ENCODE assay signal across 10 cellular contexts in the genomic region with DNA sequence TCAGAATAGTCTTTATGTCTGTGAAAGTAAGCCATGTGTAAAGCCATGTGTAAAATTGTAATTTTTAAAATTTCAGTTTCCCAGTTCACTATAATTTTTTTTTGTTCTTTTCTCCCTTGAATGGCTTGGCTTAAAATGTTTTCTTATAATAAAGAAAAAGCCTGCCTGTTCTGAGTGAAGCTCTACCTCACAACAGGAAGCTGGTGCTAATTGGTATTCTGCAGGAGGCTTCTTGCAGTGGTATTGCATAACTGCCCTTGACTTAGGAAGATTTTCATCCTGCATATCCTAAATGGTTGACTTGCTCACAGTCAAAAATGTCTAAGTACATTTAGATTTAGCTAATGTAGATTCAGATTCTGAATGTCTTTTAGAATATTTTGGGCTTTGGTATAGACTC. TPM values are rescaled to one million over a fixed set of nuclear protein-coding genes. Genes with fewer than 3 reads are reported as not detected.
A peak's percentile ranks its signal among the peaks of the same experiment; 100 is the strongest.
DNase-seq lines count a peak whose midpoint lies in the region; ATAC-seq and TF ChIP-seq lines count a peak whose summit lies in the region.
"Had no signal": no experiment of that assay in that cellular context is flagged by ENCODE, and none has a peak within 500 bp of the region (broad histone marks: within the 10 kb centered on the region; RNA-seq: fewer than 3 reads in every experiment).

No MANE protein-coding gene starts in this region.

- no peak overlapping the region for H3K14ac ChIP-seq in IMR-90 (replicated peaks; ENCODE audit: low read depth, low read length)

- H2BK120ac ChIP-seq in IMR-90 (ENCODE audit: low read depth, low read length) = no peak overlapping the region

- no peak overlapping the region for H4K5ac ChIP-seq in IMR-90 (ENCODE audit: low read depth, low read length)

- no peak overlapping the region for H2BK20ac ChIP-seq in IMR-90 (ENCODE audit: low read depth, low read length)

- H4K20me1 ChIP-seq in IMR-90 (ENCODE audit: insufficient read depth, low read length) = peaks cover 62% of the 10 kb centered on the region
- H4K20me1 ChIP-seq in PC-3 (ENCODE audit: low read length) = peaks cover 23% of the 10 kb centered on the region

- no peak overlapping the region for H3K56ac ChIP-seq in IMR-90 (ENCODE audit: extremely low read depth, insufficient read depth, low read length)

- no peak overlapping the region for H3K9ac ChIP-seq in IMR-90 (ENCODE audit: low read depth, low read length)
- no peak overlapping the region for H3K9ac ChIP-seq in PC-3 (ENCODE audit: low read length)

- BruUV-seq in IMR-90 (replicated peaks; lab: Mats Ljungman, UMichigan) = no TSS peak
- BruUV-seq in PC-3 (replicated peaks; lab: Mats Ljungman, UMichigan) = no TSS peak

- no peaks in the 10 kb centered on the region for H3K9me2 ChIP-seq in PC-3 (replicated peaks; ENCODE audit: low read length)

- peaks cover 4% of the 10 kb centered on the region for H3K9me1 ChIP-seq in IMR-90 (ENCODE audit: insufficient read depth, low read length)

- peaks cover 55 to 67% of the 10 kb centered on the region in 2 experiments for H3K79me1 ChIP-seq in IMR-90 (ENCODE audit: low read depth in 1 of 2, low read length in 2 of 2)

- TF ChIP-seq RAD21 in IMR-90 (IDR thresholded peaks at IDR 0.05; ENCODE audit: low read length) = no peak

- H3K18ac ChIP-seq in IMR-90 (ENCODE audit: low read depth, low read length) = no peak overlapping the region

- H2AFZ ChIP-seq in IMR-90 (replicated peaks; ENCODE audit: low read length, poor library complexity) (no peak overlapping the region), PC-3 (ENCODE audit: low read length) (no peak overlapping the region)

- H4K91ac ChIP-seq in IMR-90 (ENCODE audit: insufficient read depth, low read depth, low read length) = no peak overlapping the region

- no peak for TF ChIP-seq POLR2A in IMR-90 (IDR thresholded peaks at IDR 0.05; ENCODE audit: low read depth, low read length)

- intact Hi-C loops in IMR-90 (cut with micrococcal nuclease) (no loop called here), PC-3 (cut with micrococcal nuclease) (no loop called here)

- DNase-seq in AML-193 (lab: John Stamatoyannopoulos, UW) = peak; percentile 43 to 64
- peak; percentile 48 for DNase-seq in IMR-90
- DNase-seq in amniotic epithelial cell (ENCODE audit: low read depth) = peak; percentile 82
- peak; percentile 86 for DNase-seq in iris pigment epithelial cell (ENCODE audit: low read depth)
- no peak for DNase-seq in T-helper 9 cell
- no peak for DNase-seq in PC-3
- no peak for DNase-seq in NCI-H524 (lab: John Stamatoyannopoulos, UW)
- no peak for DNase-seq in NAMALWA (ENCODE audit: low spot score)
- DNase-seq: activated CD8-positive, alpha-beta memory T cell treated with anti-CD3 and anti-CD28 coated beads, Interleukin-2, amount 50 U/mL, for 48 hours; NCI-H1694 had no signal

- H3K27ac ChIP-seq in IMR-90 (ENCODE audit: insufficient read depth, low read length) (no peak overlapping the region), PC-3 (ENCODE audit: low read length) (no peak overlapping the region)

- H4K8ac ChIP-seq in IMR-90 (ENCODE audit: low read depth in 2 of 2, low read length in 2 of 2) = no peak overlapping the region

- H3K4ac ChIP-seq in IMR-90 (ENCODE audit: low read depth, low read length) = no peak overlapping the region

- H3K9me3 ChIP-seq in IMR-90 (ENCODE audit: control insufficient read depth, insufficient read depth, low read length) = no peaks in the 10 kb centered on the region
- H3K9me3 ChIP-seq in PC-3 (ENCODE audit: low read length) = no peaks in the 10 kb centered on the region

- no peak overlapping the region for H2BK15ac ChIP-seq in IMR-90 (ENCODE audit: low read depth, low read length)

- no peak overlapping the region for H2BK5ac ChIP-seq in IMR-90 (ENCODE audit: low read depth, low read length, poor library complexity, severe bottlenecking)

- peaks cover 69% of the 10 kb centered on the region for H3K79me2 ChIP-seq in PC-3 (ENCODE audit: low read length)

- H3K4me2 ChIP-seq in IMR-90 (ENCODE audit: low read depth, low read length) = no peak overlapping the region
- H3K4me2 ChIP-seq in PC-3 (ENCODE audit: low read length) = no peak overlapping the region

- in situ Hi-C loops in IMR-90 (cut with MboI; ENCODE audit: low sequenced_read_pairs) = no loop called here

- POLR2A ChIA-PET in IMR-90 (lab: Charles Lee; ENCODE audit: unreplicated experiment) (no interaction called here), PC-3 (lab: Charles Lee; ENCODE audit: unreplicated experiment) (no interaction called here)

- ATAC-seq in IMR-90 (ENCODE audit: low read depth) (peak; percentile 40; the same call in 1 of the 2 replicates), PC-3 (no peak)

- H3K36me3 ChIP-seq in IMR-90 (ENCODE audit: control insufficient read depth, insufficient read depth, low read length) = peaks cover 64% of the 10 kb centered on the region
- H3K36me3 ChIP-seq in PC-3 (ENCODE audit: low read depth, low read length) = peaks cover 88% of the 10 kb centered on the region

- H2AK5ac ChIP-seq in IMR-90 (ENCODE audit: low read depth, low read length) = no peak overlapping the region

- H3K27me3 ChIP-seq in IMR-90 (ENCODE audit: control insufficient read depth, insufficient read depth, low read length) (no peaks in the 10 kb centered on the region), PC-3 (ENCODE audit: low read length) (no peaks in the 10 kb centered on the region)

- H3K4me1 ChIP-seq in IMR-90 (ENCODE audit: control insufficient read depth, insufficient read depth, low read length) (peaks cover 2% of the 10 kb centered on the region; the same call in 1 of the 2 replicates), PC-3 (ENCODE audit: insufficient read depth, low read length) (no peaks in the 10 kb centered on the region)

- H2AK9ac ChIP-seq in IMR-90 (replicated peaks; ENCODE audit: low read depth, low read length, poor library complexity) = no peak overlapping the region

- TF ChIP-seq CTCF in IMR-90 (conservative IDR thresholded peaks at IDR 0.05; ENCODE audit: low read depth, low read length) (no peak), PC-3 (conservative IDR thresholded peaks at IDR 0.05; ENCODE audit: low read depth, low read length) (no peak)

- CTCF ChIA-PET in IMR-90 (lab: Yijun Ruan, JAX) (interaction anchor here (0.6 to 1.0 kb wide), 2 partner anchors 57 to 106 kb away, joined by 3 to 4 read pairs; no protein-coding TSS in a partner anchor), PC-3 (lab: Charles Lee) (interaction anchor here (0.7 kb wide), 1 partner anchor 487 kb away, joined by 4 read pairs; no protein-coding TSS in a partner anchor)

- H3K4me3 ChIP-seq in IMR-90 (ENCODE audit: insufficient read depth, low read depth, low read length) = no peak overlapping the region
- H3K4me3 ChIP-seq in PC-3 (ENCODE audit: low read length) = no peak overlapping the region

- dilution Hi-C loops in IMR-90 (cut with HindIII; ENCODE audit: low sequenced_read_pairs, unreplicated experiment) = no loop called here

- peaks cover 15% of the 10 kb centered on the region for H3F3A ChIP-seq in PC-3 (ENCODE audit: low read length, unreplicated experiment)

- no peak overlapping the region for H3K23ac ChIP-seq in IMR-90 (ENCODE audit: low read depth, low read length)

TF ChIP-seq in IMR-90, 13 proteins besides CTCF, POLR2A, EP300 and RAD21:
- TF ChIP-seq RFX5 (IDR thresholded peaks at IDR 0.05; ENCODE audit: low read depth, low read length) (no peak), MAFK (IDR thresholded peaks at IDR 0.05; ENCODE audit: low read depth, low read length) (no peak), USF2 (IDR thresholded peaks at IDR 0.05; ENCODE audit: low read depth, low read length) (no peak), RCOR1 (IDR thresholded peaks at IDR 0.05; ENCODE audit: insufficient replicate concordance, low read length) (no peak), CEBPB (IDR thresholded peaks at IDR 0.05; ENCODE audit: low read depth, low read length) (peak; percentile 84), MAZ (IDR thresholded peaks at IDR 0.05; ENCODE audit: borderline replicate concordance, low read depth, low read length) (no peak), ELK1 (IDR thresholded peaks at IDR 0.05; ENCODE audit: borderline replicate concordance, low read depth, low read length) (no peak), NFE2L2 (IDR thresholded peaks at IDR 0.05; ENCODE audit: low read depth, low read length) (no peak), SMC3 (IDR thresholded peaks at IDR 0.05; ENCODE audit: low read depth, low read length) (no peak)

RNA-seq across cellular contexts. Expression of gene ATP2A2, which starts 49.5 kb away (rescaled TPM):
- 225 and 230 TPM in 2 replicates for total RNA-seq in IMR-90 (2012; rRNA removed)
- polyA plus RNA-seq in IMR-90 (2012; rRNA removed) = 148 and 166 TPM in 2 replicates
- 96.0 and 107 TPM in 2 replicates for polyA plus RNA-seq in IMR-90 (2012; cell fraction: cytosol; rRNA removed)
- 278 and 358 TPM in 2 replicates for polyA plus RNA-seq in IMR-90 (2012; cell fraction: nucleus; rRNA removed; ENCODE audit: low replicate concordance)
- total RNA-seq in PC-3 (2014; rRNA removed) = 174 and 211 TPM in 2 replicates

Comparison
In these comparisons a context has a peak if more than half of its experiments do, and no peak if none do; other contexts are left out.
1. DNase-seq: peak in AML-193 (2 of 2), IMR-90 (single experiment), amniotic epithelial cell (single experiment) and iris pigment epithelial cell (single experiment); none in T-helper 9 cell (single experiment), PC-3 (single experiment), NCI-H524 (0 of 2) and NAMALWA (single experiment).